ENCODE assay signal across 8 cellular contexts in the genomic region with DNA sequence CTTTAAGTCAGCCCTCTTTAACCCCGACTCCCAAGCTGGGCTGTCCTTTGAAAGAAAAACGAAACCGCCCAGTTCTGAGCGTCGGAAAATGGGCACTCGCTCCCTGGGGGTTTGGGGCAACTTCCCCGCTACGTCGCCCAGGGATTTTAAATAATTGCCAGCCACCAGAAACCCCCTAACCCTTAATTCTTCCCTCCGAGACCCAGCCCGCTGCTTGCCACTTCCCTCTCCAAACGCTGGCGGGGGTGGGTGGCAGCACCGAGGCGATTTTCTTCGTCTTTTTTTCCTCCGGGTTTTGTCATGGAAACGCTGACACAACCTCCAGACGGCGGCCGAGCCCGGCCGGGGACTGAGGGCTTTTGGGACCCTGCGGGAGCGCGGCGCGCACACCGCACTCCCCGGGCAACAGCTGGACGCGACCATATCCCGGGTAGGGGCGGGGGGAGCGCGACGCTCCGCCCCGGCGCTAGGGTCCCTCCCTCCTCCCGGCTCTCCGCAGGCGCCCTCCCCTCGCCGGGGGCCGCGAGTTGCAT. TPM values are rescaled to one million over a fixed set of nuclear protein-coding genes. Genes with fewer than 3 reads are reported as not detected.
DNase-seq lines count a peak whose midpoint lies in the region; ATAC-seq and TF ChIP-seq lines count a peak whose summit lies in the region.

A gene (plus strand): TSS at position 532 of the 533 bp plus-strand sequence.

- peak within 1 kb of the TSS; percentile 59 for H3K27ac ChIP-seq in HUES48 (ENCODE audit: low read depth, low read length)

- peak; percentile 37 for TF ChIP-seq CTCF in epithelial cell of proximal tubule (conservative IDR thresholded peaks at IDR 0.05; ENCODE audit: low read depth, low read length)

- H3K4me3 ChIP-seq in HUES48 (ENCODE audit: low read depth, low read length) (peak within 1 kb of the TSS; percentile 93), epithelial cell of proximal tubule (ENCODE audit: low read depth, low read length) (peak within 1 kb of the TSS; percentile 95), mononuclear cell (ENCODE audit: low read length) (peak within 1 kb of the TSS; percentile 100)

- H3K36me3 ChIP-seq in HUES48 (ENCODE audit: control insufficient read depth, insufficient read depth, low read length) = no peaks in the 10 kb centered on the region

- peak within 1 kb of the TSS; percentile 43 for H3K9ac ChIP-seq in HUES48 (ENCODE audit: low read depth, low read length)

- peak; percentile 62 for ATAC-seq in GM21360 (IDR thresholded peaks at IDR 0.05; ENCODE audit: unreplicated experiment)

- peaks cover 22% of the 10 kb centered on the region for H3K4me1 ChIP-seq in HUES48 (ENCODE audit: control insufficient read depth, insufficient read depth, low read length)
- H3K4me1 ChIP-seq in mononuclear cell (ENCODE audit: insufficient read depth, low read length) = peaks cover 35% of the 10 kb centered on the region

- peaks cover 35% of the 10 kb centered on the region for H3K27me3 ChIP-seq in HUES48 (ENCODE audit: control insufficient read depth, insufficient read depth, low read length)
- no peaks in the 10 kb centered on the region for H3K27me3 ChIP-seq in mononuclear cell (ENCODE audit: insufficient read depth, low read length)

- H3K9me3 ChIP-seq in HUES48 (ENCODE audit: control insufficient read depth, insufficient read depth, low read length) (no peaks in the 10 kb centered on the region), mononuclear cell (ENCODE audit: low read depth, low read length) (no peaks in the 10 kb centered on the region)

- DNase-seq in COLO668 (lab: John Stamatoyannopoulos, UW; ENCODE audit: unreplicated experiment) (peak; percentile 89), OCI-M1 (lab: John Stamatoyannopoulos, UW) (peak; percentile 87), activated T-cell treated with anti-CD3 and anti-CD28 coated beads for 4 hours (peak; percentile 65), epithelial cell of proximal tubule (ENCODE audit: low read depth) (no peak)
- DNase-seq in stimulated activated CD8-positive, alpha-beta memory T cell treated with anti-CD3 and anti-CD28 coated beads, Interleukin-4, amount 100 ng/mL, for 1 hour (ENCODE audit: low read depth in 2 of 2, low spot score in 1 of 2) = peak; percentile 46 to 50

RNA-seq across cellular contexts. Expression of the gene that starts here (rescaled TPM):
- 33.8 and 44.3 TPM in 2 replicates for total RNA-seq in epithelial cell of proximal tubule
- 83.7 TPM for total RNA-seq in mononuclear cell
